12 cellular contexts compared by ENCODE assay signal in the genomic region with DNA sequence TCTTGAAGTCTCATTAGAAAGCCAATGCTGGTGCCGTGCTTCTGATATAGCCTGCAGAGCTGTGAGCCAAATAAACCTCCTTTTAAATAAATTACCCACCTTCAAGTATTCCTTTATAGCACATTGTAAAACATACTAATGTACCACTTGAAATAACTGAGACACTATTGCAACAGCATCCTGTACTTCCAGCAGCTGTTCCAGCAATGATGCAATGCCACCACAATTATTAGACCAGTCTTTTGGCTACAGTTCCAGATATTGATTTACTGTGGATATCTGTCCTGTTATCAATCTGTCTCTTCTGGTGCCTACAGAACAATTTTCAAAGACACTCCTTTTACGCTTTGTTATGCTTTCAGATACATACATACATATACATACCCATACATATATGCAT.
"Had no signal": no experiment of that assay in that cellular context is flagged by ENCODE, and none has a peak within 500 bp of the region (broad histone marks: within the 10 kb centered on the region; RNA-seq: fewer than 3 reads in every experiment).

No MANE protein-coding gene starts in this region.

- H3K9me3 ChIP-seq: thyroid gland had no signal

- H3K27ac ChIP-seq: cardiac muscle cell, hepatocyte, thyroid gland had no signal

- DNase-seq: activated CD4-positive, alpha-beta T cell treated with anti-CD3 and anti-CD28 coated beads for 1 hour; activated CD4-positive, alpha-beta T cell treated with anti-CD3 and anti-CD28 coated beads, Interleukin-2, amount 50 U/mL, for 4 hours; activated naive CD4-positive, alpha-beta T cell treated with Interleukin-2 at 50 U/mL for 16 hours; activated naive CD8-positive, alpha-beta T cell treated with anti-CD3 and anti-CD28 coated beads, Interleukin-2, amount 50 U/mL, for 24 hours; activated T-cell treated with anti-CD3 and anti-CD28 coated beads for 4 hours; left ventricle myocardium superior; mesendoderm; stimulated activated CD4-positive, alpha-beta T cell treated with anti-CD3 and anti-CD28 coated beads, Interleukin-2, amount 100 ng/mL, for 48 hours; T1000; thyroid gland had no signal

- H3K4me3 ChIP-seq: cardiac muscle cell, hepatocyte, thyroid gland had no signal

- H3K4me1 ChIP-seq: thyroid gland had no signal

- H3K36me3 ChIP-seq: cardiac muscle cell, thyroid gland had no signal

- H3K27me3 ChIP-seq: cardiac muscle cell, hepatocyte, thyroid gland had no signal
